8 cellular contexts compared by ENCODE assay signal in genomic region chr3:160449660-160450598, GRCh38. TPM values are rescaled to one million over a fixed set of nuclear protein-coding genes. Genes with fewer than 3 reads are reported as not detected.
DNase-seq lines count a peak whose midpoint lies in the region; ATAC-seq and TF ChIP-seq lines count a peak whose summit lies in the region.

Gene TRIM59 (minus strand): TSS chr3:160449786. CDS start chr3:160439183, 10,603 bp downstream.

- peak; percentile 78 for TF ChIP-seq POLR2A in GM10847 (IDR thresholded peaks at IDR 0.05; ENCODE audit: extremely low read depth, insufficient read length)

- peak; percentile 43 to 63 for DNase-seq in NCI-H187 (lab: John Stamatoyannopoulos, UW)
- peak; percentile 99 for DNase-seq in activated CD4-positive, alpha-beta T cell treated with anti-CD3 and anti-CD28 coated beads for 36 hours
- DNase-seq in kidney glomerular epithelial cell (lab: John Stamatoyannopoulos, UW), result peak; percentile 96
- peak; percentile 95 to 97 for DNase-seq in stimulated activated CD4-positive, alpha-beta T cell treated with anti-CD3 and anti-CD28 coated beads, Interleukin-15, amount 100 ng/mL, for 48 hours (ENCODE audit: low read depth in 2 of 2)
- DNase-seq in RKO (ENCODE audit: low spot score), result no peak

- peak within 1 kb of the TSS; percentile 90 for H3K27ac ChIP-seq in cingulate gyrus (ENCODE audit: low read depth, low read length)

- peaks cover 20% of the 10 kb centered on the region for H3K4me1 Mint-ChIP-seq in activated CD4-positive, alpha-beta T cell treated with anti-CD3 and anti-CD28 coated beads for 36 hours

- H3K27me3 Mint-ChIP-seq in activated CD4-positive, alpha-beta T cell treated with anti-CD3 and anti-CD28 coated beads for 36 hours, result no peaks in the 10 kb centered on the region

- H3K36me3 Mint-ChIP-seq in activated CD4-positive, alpha-beta T cell treated with anti-CD3 and anti-CD28 coated beads for 36 hours (ENCODE audit: low read depth), result peaks cover 26% of the 10 kb centered on the region

- intact Hi-C loops in activated CD4-positive, alpha-beta T cell treated with anti-CD3 and anti-CD28 coated beads for 36 hours (cut with DNase I, micrococcal nuclease), result loop anchor here (1.0 to 5.0 kb wide), 8 partner anchors 37 to 1879 kb away; partner anchors contain the start of genes IFT80 (in 2 of the 2), KPNA4 (in 2 of the 2), SMC4 (in 2 of the 2) and MLF1 (in 1 of the 2)

- peak within 1 kb of the TSS; percentile 97 for H3K4me3 Mint-ChIP-seq in activated CD4-positive, alpha-beta T cell treated with anti-CD3 and anti-CD28 coated beads for 36 hours

- no peaks in the 10 kb centered on the region for H3K9me3 Mint-ChIP-seq in activated CD4-positive, alpha-beta T cell treated with anti-CD3 and anti-CD28 coated beads for 36 hours (ENCODE audit: low read depth)

- peak; percentile 96 for ATAC-seq in HG02610 (IDR thresholded peaks at IDR 0.05; ENCODE audit: unreplicated experiment)
- ATAC-seq in activated CD4-positive, alpha-beta T cell treated with anti-CD3 and anti-CD28 coated beads for 36 hours, result peak; percentile 95

- H3K27ac Mint-ChIP-seq in activated CD4-positive, alpha-beta T cell treated with anti-CD3 and anti-CD28 coated beads for 36 hours, result peak within 1 kb of the TSS; percentile 96

- POLR2A ChIA-PET in activated CD4-positive, alpha-beta T cell treated with anti-CD3 and anti-CD28 coated beads for 36 hours (lab: Charles Lee), result interaction anchor here (0.5 to 1.9 kb wide), 8 partner anchors 32 to 422 kb away, joined by 3 to 12 read pairs (median 5); partner anchors contain the start of gene SMC4

- CTCF ChIA-PET in activated CD4-positive, alpha-beta T cell treated with anti-CD3 and anti-CD28 coated beads for 36 hours (lab: Charles Lee), result interaction anchor here (0.8 to 1.9 kb wide), 5 partner anchors 12 to 81 kb away, joined by 3 to 7 read pairs (median 4); no protein-coding TSS in a partner anchor

RNA-seq across cellular contexts. Expression of gene TRIM59, which starts in this region (rescaled TPM):
- total RNA-seq in activated CD4-positive, alpha-beta T cell treated with anti-CD3 and anti-CD28 coated beads for 36 hours, result 10 to 100 TPM; 32.5 to 42.2 TPM
